Comparison of ENCODE assay signal across 1 cellular context in the genomic region with DNA sequence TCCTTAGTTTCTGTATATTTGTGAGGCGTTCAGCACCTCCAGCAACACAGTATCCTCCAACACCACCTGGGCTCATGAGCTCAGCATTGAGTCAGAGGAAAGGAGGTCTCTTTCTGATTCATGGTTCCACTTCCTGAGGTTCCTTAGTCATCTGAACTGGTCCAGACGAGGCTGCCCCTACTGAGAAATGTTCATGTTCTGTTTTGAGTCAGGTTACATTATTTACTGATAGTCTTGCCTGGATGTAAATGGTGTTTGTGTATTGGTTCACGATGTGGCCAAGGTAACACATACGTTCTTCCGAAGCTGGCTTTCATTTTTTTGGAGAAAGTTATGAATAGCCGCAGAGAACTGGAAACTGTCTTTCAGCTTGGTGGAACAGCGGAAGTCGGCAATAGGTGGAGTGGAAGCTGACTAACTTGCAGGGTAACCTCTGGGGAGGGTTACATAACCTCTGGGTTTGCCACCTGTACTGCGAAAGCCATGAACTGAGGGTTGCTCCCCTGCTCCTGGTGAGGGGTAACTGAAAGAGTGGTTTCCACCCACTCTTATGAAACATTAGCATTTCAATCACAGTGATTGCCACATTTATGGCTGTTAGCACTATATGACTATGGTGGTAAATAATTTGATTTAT.
TF ChIP-seq lines count a peak whose summit lies in the region.

No MANE protein-coding gene starts in this region.

TF ChIP-seq in H1, 55 proteins besides CTCF, POLR2A, EP300 and RAD21:
- TF ChIP-seq HDAC2 (IDR thresholded peaks at IDR 0.05; ENCODE audit: borderline replicate concordance in 1 of 2, low read depth in 2 of 2, low read length in 2 of 2) (no peak), CHD2 (IDR thresholded peaks at IDR 0.05; ENCODE audit: low read length) (no peak), ASH2L (IDR thresholded peaks at IDR 0.05; ENCODE audit: low read length) (no peak), JUND (IDR thresholded peaks at IDR 0.05; ENCODE audit: low read length) (no peak), SUZ12 (IDR thresholded peaks at IDR 0.05; ENCODE audit: low read length) (no peak), CBX5 (IDR thresholded peaks at IDR 0.05; ENCODE audit: low read depth, low read length) (no peak), KDM1A (IDR thresholded peaks at IDR 0.05; ENCODE audit: borderline replicate concordance, low read length) (no peak), TAF1 (IDR thresholded peaks at IDR 0.05; ENCODE audit: low read depth, low read length) (no peak), POLR2AphosphoS5 (IDR thresholded peaks at IDR 0.05; ENCODE audit: low read depth, low read length) (no peak)
TF ChIP-seq in H1: peak in this region for 0.
